ENCODE assay signal across 23 cellular contexts in genomic region chr15:19943515-19943914, GRCh38.
"Had no signal": no experiment of that assay in that cellular context is flagged by ENCODE, and none has a peak within 500 bp of the region (broad histone marks: within the 10 kb centered on the region; RNA-seq: fewer than 3 reads in every experiment).

No MANE protein-coding gene starts in this region.

- H3K9me3 ChIP-seq: colonic mucosa, gastrocnemius medialis had no signal

- H3K4me1 ChIP-seq: colonic mucosa, esophagus muscularis mucosa, esophagus squamous epithelium, foreskin keratinocyte, gastrocnemius medialis, gastroesophageal sphincter, heart left ventricle, heart right ventricle had no signal

- H3K27me3 ChIP-seq: colonic mucosa, foreskin keratinocyte had no signal

- DNase-seq: colonic mucosa; dermis blood vessel endothelial cell; dorsolateral prefrontal cortex; effector CD4-positive, alpha-beta T cell; effector CD8-positive, alpha-beta T cell; effector memory CD4-positive, alpha-beta T cell; effector memory CD8-positive, alpha-beta T cell; endodermal cell; erythroblast; esophagus squamous epithelium; foreskin fibroblast; foreskin keratinocyte; foreskin melanocyte; gastrocnemius medialis; glutamatergic neuron; head of caudate nucleus; heart left ventricle; heart right ventricle had no signal

- H3K27ac ChIP-seq: colonic mucosa, coronary artery, dorsolateral prefrontal cortex, epithelial cell of prostate, esophagus muscularis mucosa, esophagus squamous epithelium, foreskin keratinocyte, gastrocnemius medialis, gastroesophageal sphincter, heart left ventricle, heart right ventricle had no signal

- H3K36me3 ChIP-seq: colonic mucosa, esophagus muscularis mucosa, esophagus squamous epithelium, gastrocnemius medialis, gastroesophageal sphincter, heart left ventricle, heart right ventricle had no signal

- H3K4me3 ChIP-seq: colonic mucosa, coronary artery, dorsolateral prefrontal cortex, esophagus squamous epithelium, gastrocnemius medialis, gastroesophageal sphincter, heart left ventricle, heart right ventricle had no signal

- ATAC-seq: effector memory CD8-positive, alpha-beta T cell; esophagus mucosa; foreskin keratinocyte; gastrocnemius medialis; gastroesophageal sphincter; heart left ventricle; heart right ventricle had no signal
